Comparison of ENCODE assay signal across 8 cellular contexts in the genomic region with DNA sequence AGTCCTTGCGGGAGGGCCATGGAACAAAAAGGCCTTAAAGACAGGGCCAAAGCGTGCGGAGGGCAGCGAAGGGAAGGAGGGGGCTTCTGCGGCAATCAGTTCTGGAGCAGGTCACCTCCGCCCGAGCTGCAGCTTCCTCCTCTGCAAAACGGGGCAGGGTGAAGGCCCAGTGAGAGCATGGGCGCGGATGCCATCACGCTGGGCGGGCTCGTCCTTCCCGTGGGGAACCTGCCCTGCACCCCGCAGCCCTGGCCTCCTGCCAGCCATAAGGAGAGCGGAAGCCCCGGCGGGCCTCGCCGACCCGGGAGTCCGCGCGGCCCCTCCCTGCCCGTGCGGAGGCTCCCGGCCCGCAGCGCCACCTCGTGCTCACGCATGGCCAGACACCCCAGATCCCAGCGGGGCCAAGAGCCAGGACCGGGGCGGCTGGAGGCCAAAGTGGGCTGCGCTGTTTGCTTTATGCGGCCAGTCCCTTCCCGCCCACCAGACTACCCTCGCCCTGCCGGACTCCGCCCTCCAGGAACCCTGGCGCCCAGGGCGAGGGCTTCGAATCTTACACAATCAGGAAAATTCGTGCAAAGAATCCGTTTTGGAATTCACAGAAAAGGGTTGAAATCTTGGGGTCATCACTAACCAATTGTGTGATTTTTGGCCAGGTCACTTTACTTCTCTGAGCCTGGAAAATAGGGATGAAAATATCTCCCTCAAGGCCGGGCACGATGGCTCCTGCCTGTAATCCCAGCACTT. TPM values are rescaled to one million over a fixed set of nuclear protein-coding genes. Genes with fewer than 3 reads are reported as not detected.
DNase-seq lines count a peak whose midpoint lies in the region; ATAC-seq and TF ChIP-seq lines count a peak whose summit lies in the region.

No MANE protein-coding gene starts in this region.

- peaks cover 9% of the 10 kb centered on the region for H3K79me2 ChIP-seq in ACC112 (ENCODE audit: control insufficient read depth, insufficient read depth, low read length, unreplicated experiment)
- peaks cover 26% of the 10 kb centered on the region for H3K79me2 ChIP-seq in neural progenitor cell (ENCODE audit: low read depth)

- ATAC-seq in GM19023 (IDR thresholded peaks at IDR 0.05; ENCODE audit: unreplicated experiment) (peak; percentile 82), HG03565 (IDR thresholded peaks at IDR 0.05; ENCODE audit: unreplicated experiment) (peak; percentile 65)

- no peak for TF ChIP-seq EP300 in stomach (IDR thresholded peaks at IDR 0.05)

- peak; percentile 35 for DNase-seq in RKO (ENCODE audit: low spot score)
- DNase-seq in activated effector memory CD4-positive, alpha-beta T cell treated with Interleukin-2 at 50 U/mL for 16 hours: peak; percentile 64
- DNase-seq in foreskin fibroblast: peak; percentile 51 to 88
- DNase-seq in neural progenitor cell (ENCODE audit: low spot score): peak; percentile 92
- DNase-seq in stomach: peak; percentile 86

- H3K27me3 ChIP-seq in ACC112 (ENCODE audit: insufficient read depth, low read length) (no peaks in the 10 kb centered on the region), neural progenitor cell (no peaks in the 10 kb centered on the region), stomach (peaks cover 0 to 3% (median 0%) of the 10 kb centered on the region in 3 donors)

- H3K9me3 Mint-ChIP-seq in neural progenitor cell: no peaks in the 10 kb centered on the region

- 5 to 12% (median 9%) methylated on average over 24 to 47 of the region's 47 CpGs for WGBS in stomach, 5 donors

- TF ChIP-seq CTCF in foreskin fibroblast (IDR thresholded peaks at IDR 0.05; ENCODE audit: low read depth, low read length): peak; percentile 95
- TF ChIP-seq CTCF in neural progenitor cell (IDR thresholded peaks at IDR 0.05): peak; percentile 87
- peak in 5 of 7 experiments; percentile 87 to 93 (median 91) for TF ChIP-seq CTCF in stomach (IDR thresholded peaks at IDR 0.05)

- peaks cover 8% of the 10 kb centered on the region for H3F3A ChIP-seq in neural progenitor cell (ENCODE audit: low read depth)

- H3K36me3 ChIP-seq in ACC112 (ENCODE audit: insufficient read depth, low read length): no peaks in the 10 kb centered on the region
- no peaks in the 10 kb centered on the region for H3K36me3 ChIP-seq in neural progenitor cell
- peaks cover 4 to 28% (median 28%) of the 10 kb centered on the region in 4 donors for H3K36me3 ChIP-seq in stomach

- H3K27ac Mint-ChIP-seq in neural progenitor cell: no peak overlapping the region

- intact Hi-C loops in stomach (cut with DNase I; ENCODE audit: low total_unique reads): loop anchor here (5.0 kb wide), 1 partner anchor 62 kb away; no protein-coding TSS in a partner anchor

- H3K4me3 Mint-ChIP-seq in neural progenitor cell: peak overlapping the region; percentile 53

- no peaks in the 10 kb centered on the region for H3K9me3 ChIP-seq in neural progenitor cell (ENCODE audit: low read depth)
- H3K9me3 ChIP-seq in stomach: no peaks in the 10 kb centered on the region

- H3K9ac ChIP-seq in neural progenitor cell: no peak overlapping the region

- H3K4me3 ChIP-seq in ACC112 (ENCODE audit: low read depth, low read length) (peak overlapping the region; percentile 54), foreskin fibroblast (ENCODE audit: low read depth in 1 of 2, low read length in 2 of 2) (peak overlapping the region in 1 of 2 donors; percentile 15), neural progenitor cell (peak overlapping the region; percentile 28), stomach (peak overlapping the region; percentile 29 to 32 (median 30))

- H3K4me1 ChIP-seq in ACC112 (ENCODE audit: control insufficient read depth, insufficient read depth, low read length, unreplicated experiment) (peaks cover 41% of the 10 kb centered on the region), neural progenitor cell (peaks cover 12% of the 10 kb centered on the region), stomach (peaks cover 35 to 77% (median 55%) of the 10 kb centered on the region in 4 donors)

- no peak for TF ChIP-seq POLR2A in stomach (IDR thresholded peaks at IDR 0.05)

- peak overlapping the region; percentile 45 for H2AFZ ChIP-seq in ACC112 (ENCODE audit: low read length, unreplicated experiment)
- H2AFZ ChIP-seq in neural progenitor cell (replicated peaks): no peak overlapping the region

- peaks cover 5% of the 10 kb centered on the region for H3K27me3 Mint-ChIP-seq in neural progenitor cell (ENCODE audit: insufficient read depth, low read depth)

- H3K27ac ChIP-seq in ACC112 (ENCODE audit: low read depth, low read length) (no peak overlapping the region), neural progenitor cell (no peak overlapping the region), stomach (peak overlapping the region; percentile 32 to 62 (median 56))

- H3K36me3 Mint-ChIP-seq in neural progenitor cell: peaks cover 12% of the 10 kb centered on the region

- H4K20me1 ChIP-seq in neural progenitor cell (ENCODE audit: low read depth): peaks cover 57% of the 10 kb centered on the region

- H3K4me2 ChIP-seq in neural progenitor cell: peak overlapping the region; percentile 74

- H3K4me1 Mint-ChIP-seq in neural progenitor cell: peaks cover 9% of the 10 kb centered on the region

RNA-seq across cellular contexts. Expression of a gene that starts 16.1 kb away (rescaled TPM):
- total RNA-seq in neural progenitor cell (ENCODE audit: low replicate concordance) (7.1 and 22.8 TPM in 2 replicates), stomach (100 to 1,000 TPM in 1 of 5 donors, 10 to 100 TPM in 4; 11.1 to 114 (median 20.4) TPM)
- 10 to 100 TPM; 18.6 to 20.9 (median 18.9) TPM for polyA plus RNA-seq in stomach

Comparison
In these comparisons a context has a peak if more than half of its experiments do, and no peak if none do; other contexts are left out.
1. H3K27ac ChIP-seq: peak in stomach (5 of 5); none in ACC112 (single experiment) and neural progenitor cell (single experiment).
2. DNase-seq: peak in every context shown above with its lines; median percentile 92 in neural progenitor cell; 86 in stomach; 70 in foreskin fibroblast; 64 in activated effector memory CD4-positive, alpha-beta T cell treated with Interleukin-2 at 50 U/mL for 16 hours; 35 in RKO.
3. Peak in every context shown above with its lines, with median percentiles within 50 percentile points of each other: CTCF ChIP-seq.